In the genomic region with DNA sequence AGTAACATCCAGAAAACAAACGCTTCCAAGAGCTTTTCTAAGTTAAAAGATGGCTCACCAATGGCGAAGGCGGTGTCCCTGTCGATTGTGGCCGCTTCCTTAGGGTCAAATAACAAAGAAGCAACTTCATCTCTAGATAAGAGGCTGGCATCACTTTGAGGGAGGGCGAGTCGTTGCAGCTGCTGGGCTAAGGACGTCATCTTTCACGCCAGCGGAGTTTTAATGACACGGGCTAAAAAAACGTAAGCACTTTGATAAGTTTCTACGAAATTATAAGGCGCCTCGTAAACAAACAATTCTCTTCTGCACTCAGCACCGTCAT, we compare ENCODE assay signal across 8 cellular contexts. TPM values are rescaled to one million over a fixed set of nuclear protein-coding genes. Genes with fewer than 3 reads are reported as not detected.
DNase-seq lines count a peak whose midpoint lies in the region; ATAC-seq and TF ChIP-seq lines count a peak whose summit lies in the region.

No MANE protein-coding gene starts in this region.

- peak overlapping the region; percentile 90 to 99 (median 98) for H3K4me3 Mint-ChIP-seq in CD4-positive, alpha-beta memory T cell

- peaks cover 4% of the 10 kb centered on the region for H3K27me3 ChIP-seq in CD4-positive, alpha-beta memory T cell (ENCODE audit: insufficient read depth, low read length)
- H3K27me3 ChIP-seq in NT2/D1 (ENCODE audit: insufficient read depth, insufficient read length) (no peaks in the 10 kb centered on the region), colonic mucosa (no peaks in the 10 kb centered on the region), mucosa of rectum (ENCODE audit: control insufficient read depth in 2 of 2, insufficient read depth in 2 of 2, low read length in 2 of 2) (no peaks in the 10 kb centered on the region)

- peak overlapping the region; percentile 92 to 98 (median 96) for H3K27ac Mint-ChIP-seq in CD4-positive, alpha-beta memory T cell

- H3K4me3 ChIP-seq in CD4-positive, alpha-beta memory T cell (ENCODE audit: low read length in 2 of 2), result peak overlapping the region; percentile 86 to 99
- H3K4me3 ChIP-seq in NT2/D1 (ENCODE audit: insufficient read length, low read depth), result peak overlapping the region; percentile 97
- H3K4me3 ChIP-seq in colonic mucosa, result peak overlapping the region; percentile 71
- H3K4me3 ChIP-seq in mucosa of rectum (ENCODE audit: low read length in 2 of 2), result peak overlapping the region; percentile 84 to 98

- peak in 1 of 5 donors; percentile 70 for DNase-seq in CD4-positive, alpha-beta memory T cell
- DNase-seq in NT2/D1 (ENCODE audit: low read depth, low spot score) (no peak), colonic mucosa (peak; percentile 19), hypothalamus (lab: John Stamatoyannopoulos, UW) (no peak), activated gamma-delta T cell treated with Interleukin-2 at 50 U/mL for 16 hours (no peak)
- no peak for DNase-seq in central memory CD4-positive, alpha-beta T cell

- peaks cover 6 to 33% of the 10 kb centered on the region in 2 donors for H3K36me3 Mint-ChIP-seq in CD4-positive, alpha-beta memory T cell

- intact Hi-C loops in CD4-positive, alpha-beta memory T cell (cut with micrococcal nuclease), result loop anchor here (1.0 to 10.0 kb wide), 8 partner anchors 79 to 1100 kb away; a partner anchor contains a TSS
- intact Hi-C loops in colonic mucosa (cut with DNase I), result loop anchor here (10.0 kb wide), 1 partner anchor 161 kb away; no protein-coding TSS in a partner anchor

- H3K27ac ChIP-seq in CD4-positive, alpha-beta memory T cell (ENCODE audit: low read depth, low read length), result peak overlapping the region; percentile 65
- H3K27ac ChIP-seq in colonic mucosa (peak overlapping the region; percentile 58), mucosa of rectum (ENCODE audit: low read depth in 2 of 2, low read length in 2 of 2) (peak overlapping the region in 1 of 2 donors; percentile 71)

- POLR2A ChIA-PET in CD4-positive, alpha-beta memory T cell (lab: Charles Lee; ENCODE audit: partially characterized antibody), result interaction anchor here (0.9 to 1.3 kb wide), 3 partner anchors 85 to 191 kb away, joined by 3 to 8 read pairs (median 5); a partner anchor contains a TSS

- peak; percentile 4 for ATAC-seq in GM19455 (IDR thresholded peaks at IDR 0.05; ENCODE audit: unreplicated experiment)

- H3K4me1 Mint-ChIP-seq in CD4-positive, alpha-beta memory T cell, result peaks cover 14 to 43% (median 28%) of the 10 kb centered on the region in 4 donors

- H3K36me3 ChIP-seq in CD4-positive, alpha-beta memory T cell (ENCODE audit: insufficient read depth, low read length), result peaks cover 8% of the 10 kb centered on the region
- H3K36me3 ChIP-seq in NT2/D1 (ENCODE audit: insufficient read depth, insufficient read length, low read length) (peaks cover 47% of the 10 kb centered on the region), colonic mucosa (no peaks in the 10 kb centered on the region), mucosa of rectum (ENCODE audit: control insufficient read depth in 2 of 2, insufficient read depth in 2 of 2, low read length in 2 of 2) (peaks cover 0 to 7% of the 10 kb centered on the region in 2 donors)

- no peaks in the 10 kb centered on the region for H3K9me3 Mint-ChIP-seq in CD4-positive, alpha-beta memory T cell

- H3K9ac ChIP-seq in NT2/D1 (ENCODE audit: insufficient read length, low read depth), result peak overlapping the region; percentile 93
- H3K9ac ChIP-seq in colonic mucosa (ENCODE audit: low read depth in 2 of 2, low read length in 2 of 2), result peak overlapping the region; percentile 48 to 81
- H3K9ac ChIP-seq in mucosa of rectum (ENCODE audit: low read depth in 1 of 2, low read length in 2 of 2), result peak overlapping the region; percentile 75 to 80

- no peak for TF ChIP-seq CTCF in colonic mucosa (IDR thresholded peaks at IDR 0.05)

- CTCF ChIA-PET in CD4-positive, alpha-beta memory T cell (lab: Charles Lee; ENCODE audit: partially characterized antibody), result interaction anchor here (1.0 to 2.0 kb wide), 2 partner anchors 59 to 70 kb away, joined by 3 to 5 read pairs; no protein-coding TSS in a partner anchor

- peaks cover 15% of the 10 kb centered on the region for H3K4me1 ChIP-seq in CD4-positive, alpha-beta memory T cell (ENCODE audit: insufficient read depth, low read length)
- H3K4me1 ChIP-seq in NT2/D1 (ENCODE audit: insufficient read depth, insufficient read length) (peaks cover 2% of the 10 kb centered on the region), colonic mucosa (peaks cover 5% of the 10 kb centered on the region), mucosa of rectum (ENCODE audit: control insufficient read depth in 2 of 2, insufficient read depth in 2 of 2, low read length in 2 of 2) (peaks cover 3 to 8% of the 10 kb centered on the region in 2 donors)

- H3K27me3 Mint-ChIP-seq in CD4-positive, alpha-beta memory T cell, result peaks cover 6 to 7% of the 10 kb centered on the region in 2 donors

- no peaks in the 10 kb centered on the region for H3K9me3 ChIP-seq in CD4-positive, alpha-beta memory T cell (ENCODE audit: control insufficient read depth in 1 of 2, low read length in 2 of 2)
- H3K9me3 ChIP-seq in NT2/D1 (ENCODE audit: insufficient read depth, low read length) (no peaks in the 10 kb centered on the region), colonic mucosa (no peaks in the 10 kb centered on the region), mucosa of rectum (ENCODE audit: control insufficient read depth in 2 of 2, low read length in 2 of 2) (no peaks in the 10 kb centered on the region)

RNA-seq across cellular contexts. Expression of a gene that starts 0.5 kb away (rescaled TPM):
- total RNA-seq in CD4-positive, alpha-beta memory T cell, result 10 to 100 TPM; 44.0 to 57.5 TPM
- polyA plus RNA-seq in CD4-positive, alpha-beta memory T cell, result 10 to 100 TPM in 1 of 2 donors, 1 to 10 TPM in 1; 7.4 to 20.6 TPM
- 10 to 100 TPM; 15.3 to 26.6 TPM for total RNA-seq in colonic mucosa
